In genomic region chr7:15839415-15840100, GRCh38 we compare ENCODE assay signal across 9 cellular contexts.
A peak's percentile ranks its signal among the peaks of the same experiment; 100 is the strongest.
DNase-seq lines count a peak whose midpoint lies in the region; ATAC-seq and TF ChIP-seq lines count a peak whose summit lies in the region.
"Had no signal": no experiment of that assay in that cellular context is flagged by ENCODE, and none has a peak within 500 bp of the region (broad histone marks: within the 10 kb centered on the region; RNA-seq: fewer than 3 reads in every experiment).

No MANE protein-coding gene starts in this region.

- ATAC-seq in heart right ventricle (peak; percentile 91 to 99 (median 98)), GM18498 (IDR thresholded peaks at IDR 0.05; ENCODE audit: unreplicated experiment) (no peak)

- H2BK120ac ChIP-seq in trophoblast cell (ENCODE audit: insufficient read depth, low read length, poor library complexity): no peak overlapping the region

- peaks cover 2% of the 10 kb centered on the region for H3K79me1 ChIP-seq in trophoblast cell (ENCODE audit: low read length)

- peak overlapping the region; percentile 83 to 98 (median 89) for H3K4me2 ChIP-seq in BLaER1 treated with 17β-estradiol and CSF1 and Interleukin-3, amounts not matched to agents 10 nM and 100 nM
- H3K4me2 ChIP-seq in trophoblast cell (ENCODE audit: low read length): peak overlapping the region; percentile 79

- H3K4ac ChIP-seq in trophoblast cell (ENCODE audit: low read depth, low read length): no peak overlapping the region

- H4K8ac ChIP-seq in trophoblast cell (ENCODE audit: low read depth, low read length): peak overlapping the region; percentile 87

- peaks cover 10 to 23% (median 18%) of the 10 kb centered on the region in 10 experiments; a peak in 19 of 20 replicates for H3K4me1 ChIP-seq in BLaER1 treated with 17β-estradiol and CSF1 and Interleukin-3, amounts not matched to agents 10 nM and 100 nM
- peaks cover 0 to 43% (median 16%) of the 10 kb centered on the region in 9 donors for H3K4me1 ChIP-seq in heart right ventricle
- peaks cover 0 to 2% of the 10 kb centered on the region in 2 experiments for H3K4me1 ChIP-seq in trophoblast cell (ENCODE audit: control insufficient read depth in 1 of 2, insufficient read depth in 2 of 2, low read length in 2 of 2)

- no peaks in the 10 kb centered on the region for H3K9me3 ChIP-seq in BLaER1 treated with 17β-estradiol and CSF1 and Interleukin-3, amounts not matched to agents 10 nM and 100 nM (replicated peaks in 1 of 11)
- H3K9me3 ChIP-seq in heart right ventricle (no peaks in the 10 kb centered on the region), trophoblast cell (ENCODE audit: insufficient read depth, low read depth, low read length) (no peaks in the 10 kb centered on the region)

- H2AFZ ChIP-seq in trophoblast cell (ENCODE audit: insufficient read depth, low read length, poor library complexity): peak overlapping the region; percentile 91

- peak overlapping the region; percentile 57 for H3K14ac ChIP-seq in trophoblast cell (ENCODE audit: low read length)

- no peaks in the 10 kb centered on the region for H3K79me2 ChIP-seq in trophoblast cell (ENCODE audit: control insufficient read depth, insufficient read depth, low read length, poor library complexity)

- peak overlapping the region in 10 of 11 experiments; percentile 4 to 68 (median 42); a peak in 16 of 22 replicates for H3K9ac ChIP-seq in BLaER1 treated with 17β-estradiol and CSF1 and Interleukin-3, amounts not matched to agents 10 nM and 100 nM
- no peak overlapping the region for H3K9ac ChIP-seq in trophoblast cell (ENCODE audit: low read length)

- intact Hi-C loops in heart right ventricle (cut with DNase I): loop anchor here in 5 of 10 donors (5.0 to 10.0 kb wide), 8 partner anchors 55 to 228 kb away; partner anchors contain the start of gene MEOX2 (in 2 of the 5)

- H2BK5ac ChIP-seq in trophoblast cell (ENCODE audit: low read depth, low read length, poor library complexity): no peak overlapping the region

- no peak overlapping the region for H2BK12ac ChIP-seq in trophoblast cell (ENCODE audit: low read length)

- 14 to 17% methylated on average over 15 of the region's 15 CpGs for WGBS in heart right ventricle, 2 donors
- WGBS in trophoblast cell (ENCODE audit: extremely low coverage, insufficient coverage, insufficient read length): no CpG with 5 or more reads among the region's 15 CpGs

- H2AK5ac ChIP-seq in trophoblast cell (ENCODE audit: low read length): no peak overlapping the region

- H4K20me1 ChIP-seq in BLaER1 treated with 17β-estradiol and CSF1 and Interleukin-3, amounts not matched to agents 10 nM and 100 nM: no peaks in the 10 kb centered on the region

- no peaks in the 10 kb centered on the region for H3K27me3 ChIP-seq in BLaER1 treated with 17β-estradiol and CSF1 and Interleukin-3, amounts not matched to agents 10 nM and 100 nM
- H3K27me3 ChIP-seq in heart right ventricle (no peaks in the 10 kb centered on the region), trophoblast cell (ENCODE audit: insufficient read depth, low read length) (no peaks in the 10 kb centered on the region)

- no peak overlapping the region for H4K12ac ChIP-seq in trophoblast cell (ENCODE audit: low read depth, low read length)

- H3K36me3 ChIP-seq in BLaER1 treated with 17β-estradiol and CSF1 and Interleukin-3, amounts not matched to agents 10 nM and 100 nM: no peaks in the 10 kb centered on the region
- H3K36me3 ChIP-seq in heart right ventricle: no peaks in the 10 kb centered on the region
- no peaks in the 10 kb centered on the region for H3K36me3 ChIP-seq in trophoblast cell (ENCODE audit: control insufficient read depth in 1 of 2, insufficient read depth in 2 of 2, low read length in 2 of 2)

- peak overlapping the region in 7 of 11 experiments; percentile 3 to 63 (median 50); a peak in 9 of 22 replicates for H3K27ac ChIP-seq in BLaER1 treated with 17β-estradiol and CSF1 and Interleukin-3, amounts not matched to agents 10 nM and 100 nM
- H3K27ac ChIP-seq in heart right ventricle (peak overlapping the region; percentile 46 to 95 (median 80)), trophoblast cell (ENCODE audit: low read depth, low read length) (no peak overlapping the region)
- H3K27ac ChIP-seq: RWPE1 had no signal

- peak overlapping the region; percentile 52 for H4K91ac ChIP-seq in trophoblast cell (ENCODE audit: low read depth, low read length)

- no peak overlapping the region for H3K23ac ChIP-seq in trophoblast cell (ENCODE audit: low read length)

- peak overlapping the region; percentile 17 to 60 (median 42); a peak in 17 of 20 replicates for H3K4me3 ChIP-seq in BLaER1 treated with 17β-estradiol and CSF1 and Interleukin-3, amounts not matched to agents 10 nM and 100 nM
- H3K4me3 ChIP-seq in heart right ventricle: peak overlapping the region in 9 of 10 donors; percentile 20 to 55 (median 43)
- H3K4me3 ChIP-seq in trophoblast cell (ENCODE audit: low read depth, low read length): no peak overlapping the region

- TF ChIP-seq CTCF in heart right ventricle (IDR thresholded peaks at IDR 0.05): no peak

- DNase-seq in SK-N-DZ (ENCODE audit: low spot score) (peak; percentile 40), heart right ventricle (peak; percentile 69 to 83), trophoblast cell (peak; percentile 61 to 71), GM19238 (ENCODE audit: insufficient read length, low spot score) (no peak), SIG-M5 (lab: John Stamatoyannopoulos, UW) (no peak), SHP77 treated with DMSO at 0.1 percent for 48 hours (lab: John Stamatoyannopoulos, UW) (no peak)

- no peak overlapping the region for H3K18ac ChIP-seq in trophoblast cell (ENCODE audit: low read length)

Comparison
In these comparisons a context has a peak if more than half of its experiments do, and no peak if none do; other contexts are left out.
1. DNase-seq: peak in SK-N-DZ (single experiment), heart right ventricle (2 of 2) and trophoblast cell (2 of 2); none in GM19238 (single experiment), SIG-M5 (single experiment) and SHP77 treated with DMSO at 0.1 percent for 48 hours (single experiment).